Comparison of ENCODE assay signal across 13 cellular contexts in the genomic region with DNA sequence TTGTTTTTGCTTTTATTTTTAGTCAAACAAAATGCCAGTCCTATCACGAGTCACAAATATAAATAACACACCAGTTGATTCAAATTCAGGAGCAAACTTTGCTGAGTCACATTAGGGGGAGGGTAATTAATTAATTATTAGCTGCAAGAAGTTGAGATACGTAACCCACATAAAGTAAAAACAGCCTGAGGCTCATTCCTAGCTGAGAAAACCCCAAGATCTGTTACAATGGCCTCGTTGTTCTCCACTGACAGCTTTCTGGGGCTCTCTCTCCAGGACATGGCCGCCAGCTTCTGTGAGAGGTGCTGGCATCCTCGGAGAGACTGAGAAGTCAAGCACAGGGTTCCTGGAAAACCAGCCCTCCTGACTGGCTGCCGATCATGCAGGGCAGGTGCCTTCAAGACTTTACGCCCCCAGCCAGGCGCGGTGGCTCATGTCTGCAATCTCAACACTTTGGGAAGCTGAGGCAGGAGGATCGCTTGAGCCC. TPM values are rescaled to one million over a fixed set of nuclear protein-coding genes. Genes with fewer than 3 reads are reported as not detected.
DNase-seq lines count a peak whose midpoint lies in the region; ATAC-seq, FAIRE-seq and TF ChIP-seq lines count a peak whose summit lies in the region.
"Had no signal": no experiment of that assay in that cellular context is flagged by ENCODE, and none has a peak within 500 bp of the region (broad histone marks: within the 10 kb centered on the region; RNA-seq: fewer than 3 reads in every experiment).

No MANE protein-coding gene starts in this region.

- no peak for TF ChIP-seq POLR2A in suprapubic skin (IDR thresholded peaks at IDR 0.05)

- peak; percentile 31; the same call in 1 of the 3 replicates for ATAC-seq in RWPE2 (ENCODE audit: low read depth)

- 44% methylated on average over 6 of the region's 10 CpGs for WGBS in suprapubic skin

- H3K9me3 ChIP-seq in RWPE2 (ENCODE audit: severe bottlenecking) (no peaks in the 10 kb centered on the region), suprapubic skin (no peaks in the 10 kb centered on the region)
- H3K9me3 ChIP-seq: colonic mucosa, lower lobe of right lung had no signal

- no peaks in the 10 kb centered on the region for H3K27me3 ChIP-seq in RWPE2 (ENCODE audit: insufficient read depth, poor library complexity, severe bottlenecking)
- no peaks in the 10 kb centered on the region for H3K27me3 ChIP-seq in suprapubic skin
- H3K27me3 ChIP-seq: colonic mucosa had no signal

- DNase-seq in RWPE2 (ENCODE audit: low spot score) (peak; percentile 42), epidermal melanocyte (ENCODE audit: insufficient read length, low spot score) (peak; percentile 93), midbrain (lab: John Stamatoyannopoulos, UW) (peak; percentile 66), suprapubic skin (ENCODE audit: low spot score in 2 of 2) (peak in 1 of 2 donors; percentile 49), HTR-8/SVneo (ENCODE audit: insufficient read length, low spot score) (no peak), NCI-H69 (lab: John Stamatoyannopoulos, UW) (no peak)
- DNase-seq in activated CD4-positive, alpha-beta T cell treated with anti-CD3 and anti-CD28 coated beads for 48 hours = no peak
- DNase-seq: activated CD8-positive, alpha-beta memory T cell treated with anti-CD3 and anti-CD28 coated beads for 24 hours; activated naive CD4-positive, alpha-beta T cell treated with anti-CD3 and anti-CD28 coated beads, Interleukin-2, amount 10 ng/mL, durations not matched to agents 7 days and 5 days; colonic mucosa; lower lobe of right lung; OCI-M1; T1000 had no signal

- H3K4me1 ChIP-seq in RWPE2 (ENCODE audit: insufficient read depth, poor library complexity, severe bottlenecking) (no peaks in the 10 kb centered on the region), suprapubic skin (peaks cover 10% of the 10 kb centered on the region)
- H3K4me1 ChIP-seq: colonic mucosa, lower lobe of right lung had no signal

- no peak for FAIRE-seq in HTR-8/SVneo (lab: Jason Lieb, UNC)

- no peak for TF ChIP-seq EP300 in suprapubic skin (IDR thresholded peaks at IDR 0.05)

- H3K27ac ChIP-seq in RWPE2 (ENCODE audit: poor library complexity, severe bottlenecking) (no peak overlapping the region), suprapubic skin (peak overlapping the region; percentile 50)
- H3K27ac ChIP-seq: colonic mucosa, lower lobe of right lung had no signal

- TF ChIP-seq CTCF in RWPE2 (IDR thresholded peaks at IDR 0.05; ENCODE audit: poor library complexity, severe bottlenecking) (no peak), suprapubic skin (IDR thresholded peaks at IDR 0.05) (no peak)

- H3K36me3 ChIP-seq in RWPE2 (ENCODE audit: low read depth) (no peaks in the 10 kb centered on the region), suprapubic skin (no peaks in the 10 kb centered on the region)
- H3K36me3 ChIP-seq: colonic mucosa, lower lobe of right lung had no signal

- H3K4me3 ChIP-seq in RWPE2 (ENCODE audit: severe bottlenecking) (no peak overlapping the region), suprapubic skin (no peak overlapping the region)
- H3K4me3 ChIP-seq: colonic mucosa, lower lobe of right lung had no signal

RNA-seq across cellular contexts. Expression of gene RAB40B, which starts 11.1 kb away (rescaled TPM):
- total RNA-seq in suprapubic skin = 10 to 100 TPM; 15.9 to 24.3 (median 21.6) TPM

RNA-seq across cellular contexts. Expression of gene FN3KRP, which starts 29.1 kb away (rescaled TPM):
- 10 to 100 TPM; 15.9 to 26.6 (median 21.4) TPM for total RNA-seq in suprapubic skin

RNA-seq across cellular contexts. Expression of gene WDR45B, which starts 39.2 kb away (rescaled TPM):
- total RNA-seq in suprapubic skin = 10 to 100 TPM; 70.1 to 96.8 (median 90.0) TPM

RNA-seq across cellular contexts. Expression of gene FN3K, which starts 48.0 kb away (rescaled TPM):
- 10 to 100 TPM in 1 of 4 donors, 1 to 10 TPM in 3; 2.0 to 19.2 (median 4.2) TPM for total RNA-seq in suprapubic skin

Comparison
In these comparisons a context has a peak if more than half of its experiments do, and no peak if none do; other contexts are left out.
1. DNase-seq: peak in RWPE2 (single experiment), epidermal melanocyte (single experiment) and midbrain (single experiment); none in activated CD4-positive, alpha-beta T cell treated with anti-CD3 and anti-CD28 coated beads for 48 hours (single experiment), HTR-8/SVneo (single experiment) and NCI-H69 (single experiment).